ENCODE assay signal across 20 cellular contexts in genomic region chr12:121693155-121693554, GRCh38. TPM values are rescaled to one million over a fixed set of nuclear protein-coding genes. Genes with fewer than 3 reads are reported as not detected.
DNase-seq lines count a peak whose midpoint lies in the region; ATAC-seq and TF ChIP-seq lines count a peak whose summit lies in the region.
"Had no signal": no experiment of that assay in that cellular context is flagged by ENCODE, and none has a peak within 500 bp of the region (broad histone marks: within the 10 kb centered on the region; RNA-seq: fewer than 3 reads in every experiment).

No MANE protein-coding gene starts in this region.

- intact Hi-C loops in Right ventricle myocardium inferior (cut with DNase I) (loop anchor here (10.0 kb wide), 1 partner anchor 192 kb away; the partner anchor contains the start of gene PSMD9), left cardiac atrium (cut with DNase I) (no loop called here)

- peaks cover 6% of the 10 kb centered on the region for H3F3A ChIP-seq in neural progenitor cell (ENCODE audit: low read depth)

- no peak for DNase-seq in Right ventricle myocardium inferior (ENCODE audit: missing footprints)
- no peak for DNase-seq in right atrium auricular region (ENCODE audit: low spot score)
- peak; percentile 43 for DNase-seq in NCI-H2227 treated with DMSO at 0.1 percent for 48 hours (lab: John Stamatoyannopoulos, UW)
- DNase-seq in left cardiac atrium, result no peak
- no peak for DNase-seq in neural progenitor cell (ENCODE audit: low spot score)
- DNase-seq in GDM1 (lab: John Stamatoyannopoulos, UW), result no peak
- DNase-seq: 8988T; CD4-positive, alpha-beta memory T cell; DMS153; DND-41; EL; GOT3; H7 had no signal

- H3K9me3 ChIP-seq in right atrium auricular region, result no peaks in the 10 kb centered on the region
- H3K9me3 ChIP-seq in neural progenitor cell (ENCODE audit: low read depth), result no peaks in the 10 kb centered on the region
- H3K9me3 ChIP-seq: BLaER1 had no signal

- H3K4me3 ChIP-seq in right atrium auricular region, result no peak overlapping the region
- no peak overlapping the region for H3K4me3 ChIP-seq in neural progenitor cell
- H3K4me3 ChIP-seq: BLaER1 had no signal

- H3K27me3 ChIP-seq in right atrium auricular region (no peaks in the 10 kb centered on the region), neural progenitor cell (no peaks in the 10 kb centered on the region)
- H3K27me3 ChIP-seq: BLaER1 had no signal

- no peaks in the 10 kb centered on the region for H3K79me2 ChIP-seq in neural progenitor cell (ENCODE audit: low read depth)

- no peak overlapping the region for H3K9ac ChIP-seq in neural progenitor cell
- H3K9ac ChIP-seq: BLaER1 had no signal

- H3K4me1 ChIP-seq in right atrium auricular region (no peaks in the 10 kb centered on the region), neural progenitor cell (peaks cover 3% of the 10 kb centered on the region)
- H3K4me1 ChIP-seq: BLaER1 had no signal

- no peaks in the 10 kb centered on the region for H3K36me3 ChIP-seq in right atrium auricular region
- no peaks in the 10 kb centered on the region for H3K36me3 ChIP-seq in neural progenitor cell
- H3K36me3 ChIP-seq: BLaER1 had no signal

- no peak overlapping the region for H3K4me3 Mint-ChIP-seq in neural progenitor cell
- H3K4me3 Mint-ChIP-seq: CD14-positive monocyte; CD4-positive, alpha-beta memory T cell; IgD-negative memory B cell had no signal

- H3K27ac ChIP-seq in right atrium auricular region, result peak overlapping the region in 1 of 2 donors; percentile 29
- H3K27ac ChIP-seq in neural progenitor cell, result no peak overlapping the region
- H3K27ac ChIP-seq: BLaER1 had no signal

- H3K27me3 Mint-ChIP-seq in neural progenitor cell (ENCODE audit: insufficient read depth, low read depth), result peaks cover 6% of the 10 kb centered on the region
- H3K27me3 Mint-ChIP-seq: CD4-positive, alpha-beta memory T cell; IgD-negative memory B cell had no signal

- H3K4me2 ChIP-seq in neural progenitor cell, result no peak overlapping the region
- H3K4me2 ChIP-seq: BLaER1 had no signal

- TF ChIP-seq CTCF in right atrium auricular region (IDR thresholded peaks at IDR 0.05), result no peak
- no peak for TF ChIP-seq CTCF in neural progenitor cell (IDR thresholded peaks at IDR 0.05)

- H3K27ac Mint-ChIP-seq in neural progenitor cell, result peak overlapping the region; percentile 27
- H3K27ac Mint-ChIP-seq: CD4-positive, alpha-beta memory T cell; IgD-negative memory B cell had no signal

- ATAC-seq in Right ventricle myocardium inferior (peak; percentile 62), left cardiac atrium (peak; percentile 64 to 75), GM19023 (IDR thresholded peaks at IDR 0.05; ENCODE audit: unreplicated experiment) (no peak), GM18870 (IDR thresholded peaks at IDR 0.05; ENCODE audit: unreplicated experiment) (no peak)
- ATAC-seq: HCT116, HepG2 had no signal

- H4K20me1 ChIP-seq in neural progenitor cell (ENCODE audit: low read depth), result no peaks in the 10 kb centered on the region
- H4K20me1 ChIP-seq: BLaER1 had no signal

- H3K9me3 Mint-ChIP-seq in neural progenitor cell, result no peaks in the 10 kb centered on the region
- H3K9me3 Mint-ChIP-seq: CD14-positive monocyte; CD4-positive, alpha-beta memory T cell; IgD-negative memory B cell had no signal

- H3K36me3 Mint-ChIP-seq in neural progenitor cell, result no peaks in the 10 kb centered on the region
- H3K36me3 Mint-ChIP-seq: CD14-positive monocyte; CD4-positive, alpha-beta memory T cell; IgD-negative memory B cell had no signal

- H2AFZ ChIP-seq in neural progenitor cell (replicated peaks), result no peak overlapping the region

- H3K4me1 Mint-ChIP-seq in neural progenitor cell, result peaks cover 28% of the 10 kb centered on the region
- H3K4me1 Mint-ChIP-seq: CD14-positive monocyte had no signal

RNA-seq across cellular contexts. Expression of gene TMEM120B, which starts 19.4 kb away (rescaled TPM):
- 10.3 TPM for total RNA-seq in Right ventricle myocardium inferior
- total RNA-seq in right atrium auricular region, result 1 to 10 TPM; 3.3 to 4.7 TPM
- 10 to 100 TPM in 1 of 2 donors, 1 to 10 TPM in 1; 8.5 to 10.2 TPM for total RNA-seq in left cardiac atrium
- 4.7 and 12.7 TPM in 2 replicates for total RNA-seq in neural progenitor cell (ENCODE audit: low replicate concordance)

RNA-seq across cellular contexts. Expression of gene MORN3, which starts 23.7 kb away (rescaled TPM):
- total RNA-seq in Right ventricle myocardium inferior (0.11 TPM), right atrium auricular region (under 1 TPM in 1 of 2 donors, not detected in 1; 0.35 TPM), left cardiac atrium (under 1 TPM; 0.09 to 0.21 TPM), neural progenitor cell (ENCODE audit: low replicate concordance) (0.19 and 1.3 TPM in 2 replicates)

Comparison
In these comparisons a context has a peak if more than half of its experiments do, and no peak if none do; other contexts are left out.
1. ATAC-seq: peak in Right ventricle myocardium inferior (single experiment) and left cardiac atrium (2 of 2); none in GM19023 (single experiment) and GM18870 (single experiment).